Comparison of ENCODE assay signal across 8 cellular contexts in genomic region chr3:15271785-15272381, GRCh38.
DNase-seq lines count a peak whose midpoint lies in the region; ATAC-seq and TF ChIP-seq lines count a peak whose summit lies in the region.

No MANE protein-coding gene starts in this region.

- peak; percentile 80 for ATAC-seq in CD4-positive, alpha-beta T cell (ENCODE audit: poor library complexity)
- ATAC-seq in GM21717 (IDR thresholded peaks at IDR 0.05; ENCODE audit: unreplicated experiment), result peak; percentile 75
- peak; percentile 84 for ATAC-seq in memory B cell (ENCODE audit: low read depth)
- ATAC-seq in stimulated activated naive CD8-positive, alpha-beta T cell treated with anti-CD3 and anti-CD28 coated beads, Interleukin-15, Interleukin-2, amounts not matched to agents 100 U/mL and 50 U/mL, for 24 hours, result peak; percentile 56
- no peak for ATAC-seq in PC-3

- peaks cover 85% of the 10 kb centered on the region for H3K4me1 Mint-ChIP-seq in CD4-positive, alpha-beta T cell (ENCODE audit: low read depth)
- H3K4me1 Mint-ChIP-seq in memory B cell, result peaks cover 64% of the 10 kb centered on the region

- no peaks in the 10 kb centered on the region for H3F3A ChIP-seq in PC-3 (ENCODE audit: low read length, unreplicated experiment)

- no peaks in the 10 kb centered on the region for H3K9me3 ChIP-seq in CD4-positive, alpha-beta T cell (ENCODE audit: control insufficient read depth, low read length)
- no peaks in the 10 kb centered on the region for H3K9me3 ChIP-seq in MG63
- no peaks in the 10 kb centered on the region for H3K9me3 ChIP-seq in PC-3 (ENCODE audit: low read length)

- DNase-seq in CD4-positive, alpha-beta T cell, result peak; percentile 65 to 91 (median 74)
- DNase-seq in NOMO-1 treated with dmso at 0.1 percent for 144 hours (lab: John Stamatoyannopoulos, UW; ENCODE audit: unreplicated experiment) (peak; percentile 87), activated T-helper 1 cell treated with Interleukin-2 at 50 U/mL for 16 hours (ENCODE audit: low read depth) (peak; percentile 72), memory B cell (ENCODE audit: low spot score in 2 of 2) (peak; percentile 52 to 81), MG63 (no peak), PC-3 (no peak)
- DNase-seq in stimulated activated naive CD8-positive, alpha-beta T cell treated with anti-CD3 and anti-CD28 coated beads, Interleukin-15, Interleukin-2, amounts not matched to agents 100 U/mL and 50 U/mL, for 24 hours, result peak; percentile 75

- peak overlapping the region; percentile 80 for H3K4me3 Mint-ChIP-seq in CD4-positive, alpha-beta T cell
- peak overlapping the region; percentile 84 for H3K4me3 Mint-ChIP-seq in memory B cell

- H3K36me3 ChIP-seq in MG63, result no peaks in the 10 kb centered on the region
- no peaks in the 10 kb centered on the region for H3K36me3 ChIP-seq in PC-3 (ENCODE audit: low read depth, low read length)

- H3K27me3 ChIP-seq in CD4-positive, alpha-beta T cell (ENCODE audit: control insufficient read depth, insufficient read depth, low read length), result no peaks in the 10 kb centered on the region
- H3K27me3 ChIP-seq in MG63 (no peaks in the 10 kb centered on the region), PC-3 (ENCODE audit: low read length) (no peaks in the 10 kb centered on the region)

- H3K4me1 ChIP-seq in PC-3 (ENCODE audit: insufficient read depth, low read length), result peaks cover 22% of the 10 kb centered on the region

- BruUV-seq in PC-3 (replicated peaks; lab: Mats Ljungman, UMichigan), result no TSS peak

- peaks cover 24% of the 10 kb centered on the region for H3K36me3 Mint-ChIP-seq in CD4-positive, alpha-beta T cell (ENCODE audit: low read depth)
- H3K36me3 Mint-ChIP-seq in memory B cell, result peaks cover 18% of the 10 kb centered on the region

- no peak for TF ChIP-seq CTCF in CD4-positive, alpha-beta T cell (IDR thresholded peaks at IDR 0.05)
- no peak for TF ChIP-seq CTCF in PC-3 (conservative IDR thresholded peaks at IDR 0.05; ENCODE audit: low read depth, low read length)

- H3K27ac Mint-ChIP-seq in CD4-positive, alpha-beta T cell, result peak overlapping the region; percentile 89
- H3K27ac Mint-ChIP-seq in memory B cell, result peak overlapping the region; percentile 96

- CTCF ChIA-PET in CD4-positive, alpha-beta T cell (lab: Charles Lee), result interaction anchor here (0.7 to 17.1 kb wide), 6 partner anchors 20 to 107 kb away, joined by 3 to 163 read pairs (median 4); partner anchors contain the start of gene SH3BP5
- CTCF ChIA-PET in PC-3 (lab: Charles Lee), result interaction anchor here (0.6 to 0.7 kb wide), 2 partner anchors 38 to 89 kb away, joined by 3 read pairs; no protein-coding TSS in a partner anchor

- no peaks in the 10 kb centered on the region for H3K79me2 ChIP-seq in PC-3 (ENCODE audit: low read length)

- intact Hi-C loops in CD4-positive, alpha-beta T cell (cut with DNase I, micrococcal nuclease), result loop anchor here in 1 of 2 experiments (1.0 to 5.0 kb wide), 3 partner anchors 20 to 49 kb away; no protein-coding TSS in a partner anchor
- intact Hi-C loops in PC-3 (cut with micrococcal nuclease), result no loop called here

- no peaks in the 10 kb centered on the region for H3K9me2 ChIP-seq in PC-3 (replicated peaks; ENCODE audit: low read length)

- peak overlapping the region; percentile 68 for H3K27ac ChIP-seq in CD4-positive, alpha-beta T cell (ENCODE audit: low read depth, low read length)
- H3K27ac ChIP-seq in PC-3 (ENCODE audit: low read length), result no peak overlapping the region

- H3K9me3 Mint-ChIP-seq in CD4-positive, alpha-beta T cell, result no peaks in the 10 kb centered on the region
- H3K9me3 Mint-ChIP-seq in memory B cell, result peaks cover 2% of the 10 kb centered on the region

- POLR2A ChIA-PET in CD4-positive, alpha-beta T cell (lab: Charles Lee), result interaction anchor here (0.7 to 3.0 kb wide), 18 partner anchors 9 to 106 kb away, joined by 3 to 24 read pairs (median 4); partner anchors contain the start of genes CAPN7 and SH3BP5
- POLR2A ChIA-PET in PC-3 (lab: Charles Lee; ENCODE audit: unreplicated experiment), result no interaction called here

- no peak overlapping the region for H3K4me3 ChIP-seq in MG63
- no peak overlapping the region for H3K4me3 ChIP-seq in PC-3 (ENCODE audit: low read length)

- H3K9ac ChIP-seq in PC-3 (ENCODE audit: low read length), result no peak overlapping the region

- H2AFZ ChIP-seq in PC-3 (ENCODE audit: low read length), result no peak overlapping the region

- no peak overlapping the region for H3K4me2 ChIP-seq in PC-3 (ENCODE audit: low read length)

- H3K27me3 Mint-ChIP-seq in CD4-positive, alpha-beta T cell, result no peaks in the 10 kb centered on the region
- H3K27me3 Mint-ChIP-seq in memory B cell, result no peaks in the 10 kb centered on the region

- no peaks in the 10 kb centered on the region for H4K20me1 ChIP-seq in PC-3 (ENCODE audit: low read length)

Comparison
In these comparisons a context has a peak if more than half of its experiments do, and no peak if none do; other contexts are left out.
1. DNase-seq: peak in CD4-positive, alpha-beta T cell (10 of 10), NOMO-1 treated with dmso at 0.1 percent for 144 hours (single experiment), activated T-helper 1 cell treated with Interleukin-2 at 50 U/mL for 16 hours (single experiment), memory B cell (2 of 2) and stimulated activated naive CD8-positive, alpha-beta T cell treated with anti-CD3 and anti-CD28 coated beads, Interleukin-15, Interleukin-2, amounts not matched to agents 100 U/mL and 50 U/mL, for 24 hours (single experiment); none in MG63 (single experiment) and PC-3 (single experiment).